ENCODE assay signal across 18 cellular contexts in the genomic region with DNA sequence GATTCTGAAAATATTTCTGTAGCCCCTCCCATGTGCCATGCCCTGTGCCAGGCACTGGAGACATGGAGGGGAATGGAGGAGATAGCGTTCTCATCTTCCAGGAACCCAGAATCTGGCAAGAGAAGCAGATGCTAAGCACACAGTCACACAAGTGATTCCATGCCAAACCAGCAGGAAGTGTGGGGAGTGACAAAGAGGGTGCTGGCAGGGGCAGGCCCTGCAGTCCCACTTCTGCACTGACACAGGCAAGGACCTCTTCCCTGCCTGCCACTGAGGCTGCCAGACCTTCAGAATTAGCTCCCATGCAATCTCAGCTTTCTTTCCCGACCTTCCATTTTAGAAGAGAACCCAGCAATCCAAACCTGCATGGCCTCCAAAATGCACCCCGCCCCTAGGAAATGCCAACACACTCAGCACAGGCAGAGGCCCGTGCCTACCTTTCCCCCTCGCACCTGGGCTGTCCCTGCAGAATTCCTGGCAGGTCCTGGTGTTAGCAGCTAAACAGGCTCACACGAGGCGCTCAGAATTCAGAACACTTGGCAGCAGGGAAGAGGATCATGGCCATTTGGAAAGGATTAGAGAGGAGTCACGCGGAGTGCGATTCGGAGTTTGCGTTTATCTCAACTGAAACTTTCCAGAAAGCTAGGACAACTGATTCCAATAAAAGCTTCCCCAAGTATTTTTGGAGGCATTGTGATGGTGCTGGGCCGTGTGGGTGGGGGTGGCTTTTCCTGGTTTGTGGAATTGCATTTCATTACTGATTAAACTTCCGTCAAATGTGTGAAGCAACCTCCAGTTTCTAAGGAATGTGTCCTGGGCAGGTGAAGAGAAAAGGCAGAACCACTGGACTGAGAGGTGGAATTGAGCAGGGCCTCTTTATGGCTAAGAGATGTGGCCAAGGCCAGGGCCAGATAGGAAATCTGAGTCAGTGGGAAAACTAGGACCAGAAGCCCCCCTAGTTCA. TPM values are rescaled to one million over a fixed set of nuclear protein-coding genes. Genes with fewer than 3 reads are reported as not detected.
DNase-seq lines count a peak whose midpoint lies in the region; ATAC-seq and TF ChIP-seq lines count a peak whose summit lies in the region.
"Had no signal": no experiment of that assay in that cellular context is flagged by ENCODE, and none has a peak within 500 bp of the region (broad histone marks: within the 10 kb centered on the region; RNA-seq: fewer than 3 reads in every experiment).

No MANE protein-coding gene starts in this region.

- H3K9me2 ChIP-seq in Karpas-422 (replicated peaks; ENCODE audit: insufficient read depth, low read length), result no peaks in the 10 kb centered on the region

- H2BK120ac ChIP-seq in trophoblast cell (ENCODE audit: insufficient read depth, low read length, poor library complexity), result no peak overlapping the region

- WGBS in trophoblast cell (ENCODE audit: extremely low coverage, insufficient coverage, insufficient read length), result no CpG with 5 or more reads among the region's 14 CpGs

- no peak overlapping the region for H4K8ac ChIP-seq in trophoblast cell (ENCODE audit: low read depth, low read length)

- H2AFZ ChIP-seq in Karpas-422 (ENCODE audit: low read length) (no peak overlapping the region), trophoblast cell (ENCODE audit: insufficient read depth, low read length, poor library complexity) (no peak overlapping the region)

- H3K18ac ChIP-seq in trophoblast cell (ENCODE audit: low read length), result no peak overlapping the region

- H3K14ac ChIP-seq in trophoblast cell (ENCODE audit: low read length), result no peak overlapping the region

- peak; percentile 9 for DNase-seq in Caki2 (ENCODE audit: low read depth)
- peak; percentile 42 for DNase-seq in Karpas-422
- peak in 5 of 10 donors; percentile 28 to 63 (median 45) for DNase-seq in dorsolateral prefrontal cortex
- DNase-seq in middle frontal gyrus (ENCODE audit: extremely low spot score, low spot score), result peak; percentile 59
- DNase-seq in stimulated activated naive CD8-positive, alpha-beta T cell treated with anti-CD3 and anti-CD28 coated beads, Interleukin-15, amount 100 ng/mL, for 72 hours, result no peak
- no peak for DNase-seq in left lobe of liver (ENCODE audit: low spot score)
- no peak for DNase-seq in trophoblast cell
- no peak for DNase-seq in activated naive CD4-positive, alpha-beta T cell treated with Interleukin-2 at 50 U/mL for 16 hours
- DNase-seq: activated CD4-positive, alpha-beta T cell treated with anti-CD3 and anti-CD28 coated beads for 1 hour; activated naive CD8-positive, alpha-beta T cell treated with anti-CD3 and anti-CD28 coated beads, Interleukin-2, amount 50 U/mL, for 24 hours; DMS79; esophagus squamous epithelium; NCI-H2171; stimulated activated CD4-positive, alpha-beta T cell treated with anti-CD3 and anti-CD28 coated beads, Interleukin-2, amount 100 ng/mL, for 24 hours; SW 1271 had no signal

- H3K79me1 ChIP-seq in trophoblast cell (ENCODE audit: low read length), result no peaks in the 10 kb centered on the region

- intact Hi-C loops in dorsolateral prefrontal cortex (cut with DNase I), result no loop called here

- H4K12ac ChIP-seq in trophoblast cell (ENCODE audit: low read depth, low read length), result no peak overlapping the region

- H2AK5ac ChIP-seq in trophoblast cell (ENCODE audit: low read length), result no peak overlapping the region

- peaks cover 100% of the 10 kb centered on the region for H3K79me2 ChIP-seq in Karpas-422 (ENCODE audit: low read length)
- H3K79me2 ChIP-seq in trophoblast cell (ENCODE audit: control insufficient read depth, insufficient read depth, low read length, poor library complexity), result no peaks in the 10 kb centered on the region

- in situ Hi-C loops in Caki2 (cut with HindIII; ENCODE audit: low pct_unique_long_range_greater_than_20kb, low sequenced_read_pairs), result no loop called here

- H3K4me3 Mint-ChIP-seq in stimulated activated naive CD8-positive, alpha-beta T cell treated with anti-CD3 and anti-CD28 coated beads, Interleukin-15, amount 100 ng/mL, for 72 hours, result no peak overlapping the region
- H3K4me3 Mint-ChIP-seq: activated naive CD8-positive, alpha-beta T cell treated with anti-CD3 and anti-CD28 coated beads, Interleukin-2, amount 50 U/mL, for 24 hours; mesothelial cell of epicardium had no signal

- no peak for TF ChIP-seq CTCF in dorsolateral prefrontal cortex (IDR thresholded peaks at IDR 0.05 in 54 of 56, conservative IDR thresholded peaks at IDR 0.05 in 2 of 56; ENCODE audit: low read depth in 1 of 56, partially characterized antibody in 56 of 56)

- peaks cover 67% of the 10 kb centered on the region for H4K20me1 ChIP-seq in Karpas-422 (ENCODE audit: insufficient read depth, low read depth, low read length)

- H3K27ac Mint-ChIP-seq in stimulated activated naive CD8-positive, alpha-beta T cell treated with anti-CD3 and anti-CD28 coated beads, Interleukin-15, amount 100 ng/mL, for 72 hours, result no peak overlapping the region
- H3K27ac Mint-ChIP-seq: activated naive CD8-positive, alpha-beta T cell treated with anti-CD3 and anti-CD28 coated beads, Interleukin-2, amount 50 U/mL, for 24 hours; mesothelial cell of epicardium had no signal

- H3K9ac ChIP-seq in Karpas-422 (ENCODE audit: low read length) (no peak overlapping the region), trophoblast cell (ENCODE audit: low read length) (no peak overlapping the region)

- H3K27me3 ChIP-seq in Karpas-422 (ENCODE audit: low read length) (no peaks in the 10 kb centered on the region), dorsolateral prefrontal cortex (no peaks in the 10 kb centered on the region), trophoblast cell (ENCODE audit: insufficient read depth, low read length) (no peaks in the 10 kb centered on the region)

- no peak overlapping the region for H2BK12ac ChIP-seq in trophoblast cell (ENCODE audit: low read length)

- H3K4me1 ChIP-seq in Karpas-422 (ENCODE audit: low read length) (peaks cover 100% of the 10 kb centered on the region), trophoblast cell (ENCODE audit: control insufficient read depth in 1 of 2, insufficient read depth in 2 of 2, low read length in 2 of 2) (peaks cover 6 to 19% of the 10 kb centered on the region in 2 experiments)

- no peak overlapping the region for H3K4ac ChIP-seq in trophoblast cell (ENCODE audit: low read depth, low read length)

- H3K4me3 ChIP-seq in Karpas-422 (ENCODE audit: low read length), result no peak overlapping the region
- peak overlapping the region in 1 of 59 donors; percentile 16 for H3K4me3 ChIP-seq in dorsolateral prefrontal cortex
- no peak overlapping the region for H3K4me3 ChIP-seq in trophoblast cell (ENCODE audit: low read depth, low read length)
- H3K4me3 ChIP-seq: esophagus squamous epithelium had no signal

- no peak overlapping the region for H4K91ac ChIP-seq in trophoblast cell (ENCODE audit: low read depth, low read length)

- no peaks in the 10 kb centered on the region for H3K27me3 Mint-ChIP-seq in stimulated activated naive CD8-positive, alpha-beta T cell treated with anti-CD3 and anti-CD28 coated beads, Interleukin-15, amount 100 ng/mL, for 72 hours
- H3K27me3 Mint-ChIP-seq: activated naive CD8-positive, alpha-beta T cell treated with anti-CD3 and anti-CD28 coated beads, Interleukin-2, amount 50 U/mL, for 24 hours had no signal

- H3K36me3 ChIP-seq in Karpas-422 (ENCODE audit: insufficient read depth, low read length), result peaks cover 71% of the 10 kb centered on the region
- H3K36me3 ChIP-seq in trophoblast cell (ENCODE audit: control insufficient read depth in 1 of 2, insufficient read depth in 2 of 2, low read length in 2 of 2), result peaks cover 0 to 4% of the 10 kb centered on the region in 2 experiments
- H3K36me3 ChIP-seq: esophagus squamous epithelium had no signal

- H3K4me1 Mint-ChIP-seq in stimulated activated naive CD8-positive, alpha-beta T cell treated with anti-CD3 and anti-CD28 coated beads, Interleukin-15, amount 100 ng/mL, for 72 hours, result no peaks in the 10 kb centered on the region
- H3K4me1 Mint-ChIP-seq: activated naive CD8-positive, alpha-beta T cell treated with anti-CD3 and anti-CD28 coated beads, Interleukin-2, amount 50 U/mL, for 24 hours had no signal

- H3K4me2 ChIP-seq in Karpas-422 (ENCODE audit: low read depth, low read length, poor library complexity, severe bottlenecking) (peak overlapping the region; percentile 3), trophoblast cell (ENCODE audit: low read length) (no peak overlapping the region)

- H3K9me3 ChIP-seq in Karpas-422 (ENCODE audit: low read length) (no peaks in the 10 kb centered on the region), trophoblast cell (ENCODE audit: insufficient read depth, low read depth, low read length) (peaks cover 1% of the 10 kb centered on the region)
- H3K9me3 ChIP-seq: esophagus squamous epithelium had no signal

- no peaks in the 10 kb centered on the region for H3K9me3 Mint-ChIP-seq in stimulated activated naive CD8-positive, alpha-beta T cell treated with anti-CD3 and anti-CD28 coated beads, Interleukin-15, amount 100 ng/mL, for 72 hours
- H3K9me3 Mint-ChIP-seq: activated naive CD8-positive, alpha-beta T cell treated with anti-CD3 and anti-CD28 coated beads, Interleukin-2, amount 50 U/mL, for 24 hours; mesothelial cell of epicardium had no signal

- no peak overlapping the region for H3K23ac ChIP-seq in trophoblast cell (ENCODE audit: low read length)

- ATAC-seq in stimulated activated naive CD8-positive, alpha-beta T cell treated with anti-CD3 and anti-CD28 coated beads, Interleukin-15, amount 100 ng/mL, for 72 hours, result no peak
- no peak for ATAC-seq in left lobe of liver
- ATAC-seq: activated naive CD8-positive, alpha-beta T cell treated with anti-CD3 and anti-CD28 coated beads, Interleukin-2, amount 50 U/mL, for 24 hours had no signal

- H2BK5ac ChIP-seq in trophoblast cell (ENCODE audit: low read depth, low read length, poor library complexity), result no peak overlapping the region

- H3K27ac ChIP-seq in Karpas-422 (ENCODE audit: low read length) (peak overlapping the region; percentile 72; the same call in 1 of the 2 replicates), dorsolateral prefrontal cortex (peak overlapping the region in 38 of 59 donors; percentile 1 to 71 (median 41)), trophoblast cell (ENCODE audit: low read depth, low read length) (no peak overlapping the region)
- H3K27ac ChIP-seq: esophagus squamous epithelium had no signal

RNA-seq across cellular contexts. Expression of a gene that starts 12.4 kb away (rescaled TPM):
- 2.3 and 3.5 TPM in 2 replicates for total RNA-seq in Caki2 (2014; rRNA removed; shearing (Covaris generic); ENCODE audit: low replicate concordance)
- 64.5 and 107 TPM in 2 replicates for total RNA-seq in Karpas-422 (2014; rRNA removed; shearing (Covaris generic); ENCODE audit: low replicate concordance)
- total RNA-seq in dorsolateral prefrontal cortex (10 to 100 TPM in 119 of 120 experiments, 1 to 10 TPM in 1; 5.3 to 38.0 (median 20.1) TPM), left lobe of liver (not detected)
- 5.4 and 5.9 TPM in 2 replicates for polyA plus RNA-seq in trophoblast cell (2013)
- total RNA-seq: posterior vena cava had no signal
- polyA plus RNA-seq: BJ had no signal

Comparison
In these comparisons a context has a peak if more than half of its experiments do, and no peak if none do; other contexts are left out.
1. DNase-seq: peak in Caki2 (single experiment), Karpas-422 (single experiment) and middle frontal gyrus (single experiment); none in stimulated activated naive CD8-positive, alpha-beta T cell treated with anti-CD3 and anti-CD28 coated beads, Interleukin-15, amount 100 ng/mL, for 72 hours (0 of 2), left lobe of liver (single experiment), trophoblast cell (0 of 2) and activated naive CD4-positive, alpha-beta T cell treated with Interleukin-2 at 50 U/mL for 16 hours (single experiment).